In the genomic region with DNA sequence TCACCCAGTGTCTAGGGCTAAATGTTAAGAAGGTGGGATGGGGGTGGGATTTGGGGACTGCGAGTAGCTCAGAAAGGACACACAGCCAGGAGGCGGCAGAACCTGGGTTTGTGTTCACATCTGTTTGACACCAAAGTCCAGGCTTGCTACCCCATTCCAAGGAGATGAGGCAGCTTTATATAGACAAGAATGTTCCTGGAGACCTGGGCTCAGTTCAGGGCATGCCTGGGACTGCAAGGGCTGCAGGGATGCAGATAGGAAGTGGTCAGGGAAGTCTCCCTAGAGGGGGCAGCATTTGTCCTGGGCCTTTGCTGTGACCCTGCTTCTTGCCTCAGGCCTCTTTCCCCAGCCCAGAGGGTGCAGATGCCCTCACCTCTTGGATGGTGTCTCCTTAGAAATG, we compare ENCODE assay signal across 20 cellular contexts. TPM values are rescaled to one million over a fixed set of nuclear protein-coding genes. Genes with fewer than 3 reads are reported as not detected.
A peak's percentile ranks its signal among the peaks of the same experiment; 100 is the strongest.
DNase-seq lines count a peak whose midpoint lies in the region; ATAC-seq and TF ChIP-seq lines count a peak whose summit lies in the region.
"Had no signal": no experiment of that assay in that cellular context is flagged by ENCODE, and none has a peak within 500 bp of the region (broad histone marks: within the 10 kb centered on the region; RNA-seq: fewer than 3 reads in every experiment).

No MANE protein-coding gene starts in this region.

- CTCF ChIA-PET in WTC11 (lab: Charles Lee), result interaction anchor here (0.5 to 1.1 kb wide), 5 partner anchors 10 to 139 kb away, joined by 3 to 7 read pairs (median 4); no protein-coding TSS in a partner anchor

- ATAC-seq in WTC11, result peak; percentile 89
- no peak for ATAC-seq in HG03457 (IDR thresholded peaks at IDR 0.05; ENCODE audit: unreplicated experiment)
- ATAC-seq in heart left ventricle, result no peak
- ATAC-seq in GM19351 (IDR thresholded peaks at IDR 0.05; ENCODE audit: unreplicated experiment), result no peak
- ATAC-seq: effector memory CD8-positive, alpha-beta T cell; right cardiac atrium had no signal

- no peaks in the 10 kb centered on the region for H3K4me1 ChIP-seq in heart left ventricle

- H3K27me3 ChIP-seq in H7 (ENCODE audit: control insufficient read depth, insufficient read depth, low read length), result no peaks in the 10 kb centered on the region
- peaks cover 0 to 15% (median 2%) of the 10 kb centered on the region in 9 donors for H3K27me3 ChIP-seq in heart left ventricle
- H3K27me3 ChIP-seq: ovary had no signal

- no peaks in the 10 kb centered on the region for H3K27me3 Mint-ChIP-seq in WTC11 (ENCODE audit: low read depth)

- H3K4me3 ChIP-seq in H7 (ENCODE audit: insufficient read depth, low read depth, low read length) (no peak overlapping the region), heart left ventricle (no peak overlapping the region)
- H3K4me3 ChIP-seq: ovary had no signal

- WGBS in heart left ventricle, 4 donors, result 59 to 85% (median 63%) methylated on average over 2 of the region's 2 CpGs

- POLR2A ChIA-PET in WTC11 (lab: Charles Lee), result no interaction called here

- peaks cover 0 to 10% (median 0%) of the 10 kb centered on the region in 12 donors for H3K9me3 ChIP-seq in heart left ventricle
- H3K9me3 ChIP-seq: ovary had no signal

- TF ChIP-seq POLR2A in heart left ventricle (IDR thresholded peaks at IDR 0.05), result no peak

- H3K27ac Mint-ChIP-seq in WTC11, result no peak overlapping the region
- H3K27ac Mint-ChIP-seq: activated naive CD8-positive, alpha-beta T cell treated with anti-CD3 and anti-CD28 coated beads for 36 hours; CD4-positive, alpha-beta T cell; effector memory CD8-positive, alpha-beta T cell had no signal

- H3K27ac ChIP-seq in heart left ventricle, result no peak overlapping the region
- H3K27ac ChIP-seq: HL-60, ovary had no signal

- H3K36me3 Mint-ChIP-seq in WTC11, result no peaks in the 10 kb centered on the region
- H3K36me3 Mint-ChIP-seq: activated naive CD8-positive, alpha-beta T cell treated with anti-CD3 and anti-CD28 coated beads for 36 hours had no signal

- intact Hi-C loops in heart left ventricle (cut with DNase I), result no loop called here

- DNase-seq in AG08395 (ENCODE audit: low spot score) (peak; percentile 46), H7 (peak; percentile 75), WTC11 (ENCODE audit: low spot score) (peak; percentile 26), iPS-NIHi7 (ENCODE audit: extremely low spot score) (peak; percentile 71), cerebellar nuclear complex (lab: John Stamatoyannopoulos, UW) (no peak), heart left ventricle (no peak)
- DNase-seq: activated CD4-positive, alpha-beta T cell treated with anti-CD3 and anti-CD28 coated beads for 48 hours; activated naive CD8-positive, alpha-beta T cell treated with anti-CD3 and anti-CD28 coated beads for 36 hours; CD4-positive, alpha-beta T cell; effector memory CD8-positive, alpha-beta T cell; NCI-H1436 treated with DMSO at 0.1 percent for 48 hours; NCI-H524 treated with DMSO at 0.1 percent for 48 hours; ovary; right cardiac atrium; substantia nigra had no signal

- peaks cover 14% of the 10 kb centered on the region for H3K9me3 Mint-ChIP-seq in WTC11
- H3K9me3 Mint-ChIP-seq: CD4-positive, alpha-beta T cell; effector memory CD8-positive, alpha-beta T cell had no signal

- H3K4me1 Mint-ChIP-seq in WTC11, result no peaks in the 10 kb centered on the region
- H3K4me1 Mint-ChIP-seq: activated naive CD8-positive, alpha-beta T cell treated with anti-CD3 and anti-CD28 coated beads for 36 hours had no signal

- TF ChIP-seq CTCF in WTC11 (IDR thresholded peaks at IDR 0.05) (no peak), heart left ventricle (IDR thresholded peaks at IDR 0.05) (no peak)

- H3K4me3 Mint-ChIP-seq in WTC11, result no peak overlapping the region
- H3K4me3 Mint-ChIP-seq: activated naive CD8-positive, alpha-beta T cell treated with anti-CD3 and anti-CD28 coated beads for 36 hours; CD4-positive, alpha-beta T cell; effector memory CD8-positive, alpha-beta T cell had no signal

- H3K36me3 ChIP-seq in H7 (replicated peaks; ENCODE audit: control insufficient read depth, insufficient read depth, low read length), result no peaks in the 10 kb centered on the region
- H3K36me3 ChIP-seq in heart left ventricle, result no peaks in the 10 kb centered on the region
- H3K36me3 ChIP-seq: ovary had no signal

TF ChIP-seq in WTC11, 78 proteins besides CTCF, POLR2A, EP300 and RAD21:
- TF ChIP-seq TCF7 (CRISPR knock-in tag; IDR thresholded peaks at IDR 0.05; ENCODE audit: low read depth), result no peak
- TF ChIP-seq NFATC4 (CRISPR knock-in tag; IDR thresholded peaks at IDR 0.05), result no peak
- TF ChIP-seq HMGA2 (CRISPR knock-in tag; IDR thresholded peaks at IDR 0.05), result no peak
- no peak for TF ChIP-seq FOXJ3 (CRISPR knock-in tag; IDR thresholded peaks at IDR 0.05; ENCODE audit: borderline replicate concordance)
- TF ChIP-seq, protein P1, sequence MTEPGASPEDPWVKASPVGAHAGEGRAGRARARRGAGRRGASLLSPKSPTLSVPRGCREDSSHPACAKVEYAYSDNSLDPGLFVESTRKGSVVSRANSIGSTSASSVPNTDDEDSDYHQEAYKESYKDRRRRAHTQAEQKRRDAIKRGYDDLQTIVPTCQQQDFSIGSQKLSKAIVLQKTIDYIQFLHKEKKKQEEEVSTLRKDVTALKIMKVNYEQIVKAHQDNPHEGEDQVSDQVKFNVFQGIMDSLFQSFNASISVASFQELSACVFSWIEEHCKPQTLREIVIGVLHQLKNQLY (CRISPR knock-in tag; IDR thresholded peaks at IDR 0.05), result no peak
- TF ChIP-seq, protein P2, sequence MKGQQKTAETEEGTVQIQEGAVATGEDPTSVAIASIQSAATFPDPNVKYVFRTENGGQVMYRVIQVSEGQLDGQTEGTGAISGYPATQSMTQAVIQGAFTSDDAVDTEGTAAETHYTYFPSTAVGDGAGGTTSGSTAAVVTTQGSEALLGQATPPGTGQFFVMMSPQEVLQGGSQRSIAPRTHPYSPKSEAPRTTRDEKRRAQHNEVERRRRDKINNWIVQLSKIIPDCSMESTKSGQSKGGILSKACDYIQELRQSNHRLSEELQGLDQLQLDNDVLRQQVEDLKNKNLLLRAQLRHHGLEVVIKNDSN (CRISPR knock-in tag; IDR thresholded peaks at IDR 0.05), result no peak
- no peak for TF ChIP-seq GABPB1 (CRISPR knock-in tag; IDR thresholded peaks at IDR 0.05)
- TF ChIP-seq, protein P3, sequence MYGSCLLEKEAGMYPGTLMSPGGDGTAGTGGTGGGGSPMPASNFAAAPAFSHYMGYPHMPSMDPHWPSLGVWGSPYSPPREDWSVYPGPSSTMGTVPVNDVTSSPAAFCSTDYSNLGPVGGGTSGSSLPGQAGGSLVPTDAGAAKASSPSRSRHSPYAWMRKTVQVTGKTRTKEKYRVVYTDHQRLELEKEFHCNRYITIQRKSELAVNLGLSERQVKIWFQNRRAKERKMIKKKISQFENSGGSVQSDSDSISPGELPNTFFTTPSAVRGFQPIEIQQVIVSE (CRISPR knock-in tag; IDR thresholded peaks at IDR 0.05; ENCODE audit: borderline replicate concordance), result no peak
- TF ChIP-seq, protein P4, sequence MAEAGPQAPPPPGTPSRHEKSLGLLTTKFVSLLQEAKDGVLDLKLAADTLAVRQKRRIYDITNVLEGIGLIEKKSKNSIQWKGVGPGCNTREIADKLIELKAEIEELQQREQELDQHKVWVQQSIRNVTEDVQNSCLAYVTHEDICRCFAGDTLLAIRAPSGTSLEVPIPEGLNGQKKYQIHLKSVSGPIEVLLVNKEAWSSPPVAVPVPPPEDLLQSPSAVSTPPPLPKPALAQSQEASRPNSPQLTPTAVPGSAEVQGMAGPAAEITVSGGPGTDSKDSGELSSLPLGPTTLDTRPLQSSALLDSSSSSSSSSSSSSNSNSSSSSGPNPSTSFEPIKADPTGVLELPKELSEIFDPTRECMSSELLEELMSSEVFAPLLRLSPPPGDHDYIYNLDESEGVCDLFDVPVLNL (CRISPR knock-in tag; IDR thresholded peaks at IDR 0.05; ENCODE audit: borderline replicate concordance, low read depth), result no peak

RNA-seq across cellular contexts. Expression of a gene that starts 16.3 kb away (rescaled TPM):
- total RNA-seq in H7 (2014; rRNA removed; shearing (Covaris generic)), result 1.2 and 4.1 TPM in 2 replicates
- total RNA-seq in WTC11 (2021), result 0.61 to 2.0 TPM (median 1.9 TPM) in 3 replicates
- not detected for total RNA-seq in heart left ventricle
- polyA plus RNA-seq in heart left ventricle, result not detected
- total RNA-seq: activated naive CD8-positive, alpha-beta T cell treated with anti-CD3 and anti-CD28 coated beads for 36 hours; CD4-positive, alpha-beta T cell; ovary; right cardiac atrium had no signal
- polyA plus RNA-seq: ovary, right cardiac atrium had no signal

RNA-seq across cellular contexts. Expression of a gene that starts 42.8 kb away (rescaled TPM):
- 0.62 TPM in 1 of 2 replicates, not detected in the other for total RNA-seq in H7 (2014; rRNA removed; shearing (Covaris generic))
- total RNA-seq in WTC11 (2021) (0.26 to 0.39 TPM (median 0.27 TPM) in 3 replicates), heart left ventricle (1 to 10 TPM in 2 of 9 donors, under 1 TPM in 5, not detected in 2; 0.25 to 2.3 (median 0.42) TPM)
- polyA plus RNA-seq in heart left ventricle, result under 1 TPM; 0.08 to 0.35 TPM
- total RNA-seq: lung microvascular endothelial cell, urinary bladder had no signal

Comparison
In these comparisons a context has a peak if more than half of its experiments do, and no peak if none do; other contexts are left out.
1. DNase-seq: peak in AG08395 (single experiment), H7 (single experiment), WTC11 (single experiment) and iPS-NIHi7 (single experiment); none in cerebellar nuclear complex (0 of 2) and heart left ventricle (0 of 5).